Comparison of ENCODE assay signal across 9 cellular contexts in genomic region chr1:149846042-149846441, GRCh38. TPM values are rescaled to one million over a fixed set of nuclear protein-coding genes. Genes with fewer than 3 reads are reported as not detected.
DNase-seq lines count a peak whose midpoint lies in the region; TF ChIP-seq lines count a peak whose summit lies in the region.
"Had no signal": no experiment of that assay in that cellular context is flagged by ENCODE, and none has a peak within 500 bp of the region (broad histone marks: within the 10 kb centered on the region; RNA-seq: fewer than 3 reads in every experiment).

No MANE protein-coding gene starts in this region.

- peak; percentile 23 for DNase-seq in stimulated activated CD4-positive, alpha-beta T cell treated with anti-CD3 and anti-CD28 coated beads, Interleukin-1b, Interleukin-23, amount 100 ng/mL, for 48 hours
- no peak for DNase-seq in stimulated activated CD4-positive, alpha-beta T cell treated with anti-CD3 and anti-CD28 coated beads, Interleukin-4, amount 100 ng/mL, for 1 hour
- peak; percentile 0 for DNase-seq in SW480 (ENCODE audit: low spot score)
- DNase-seq in coronary artery (ENCODE audit: low spot score): no peak
- DNase-seq in KBM-7: no peak
- DNase-seq in NCI-H1092 (lab: John Stamatoyannopoulos, UW): no peak
- DNase-seq: T1000 had no signal

- TF ChIP-seq CTCF in coronary artery (IDR thresholded peaks at IDR 0.05): no peak

- no peak overlapping the region for H3K27ac ChIP-seq in thymus (ENCODE audit: low read depth)
- H3K27ac ChIP-seq in coronary artery: no peak overlapping the region

- in situ Hi-C loops in KBM-7 (cut with MboI; ENCODE audit: low pct_unique_long_range_greater_than_20kb, low sequenced_read_pairs): no loop called here

- H3K27me3 ChIP-seq in thymus (ENCODE audit: control insufficient read depth, insufficient read depth): no peaks in the 10 kb centered on the region

- H3K36me3 ChIP-seq in thymus (ENCODE audit: control insufficient read depth, insufficient read depth): no peaks in the 10 kb centered on the region

- peak overlapping the region; percentile 13 for H3K4me3 ChIP-seq in iPS-11a (ENCODE audit: low read depth, low read length)
- peak overlapping the region; percentile 4 for H3K4me3 ChIP-seq in thymus (ENCODE audit: low read length)
- no peak overlapping the region for H3K4me3 ChIP-seq in coronary artery

- peaks cover 20% of the 10 kb centered on the region for H3K4me1 ChIP-seq in thymus (ENCODE audit: control insufficient read depth, insufficient read depth, low read length)

- H3K9me3 ChIP-seq in thymus (ENCODE audit: control insufficient read depth): no peaks in the 10 kb centered on the region

- 94% methylated on average over 3 of the region's 3 CpGs for WGBS in thymus

RNA-seq across cellular contexts. Expression of gene BOLA1, which starts 53.3 kb away (rescaled TPM):
- polyA plus RNA-seq in thymus: 44.7 TPM

Comparison
In these comparisons a context has a peak if more than half of its experiments do, and no peak if none do; other contexts are left out.
1. DNase-seq: peak in stimulated activated CD4-positive, alpha-beta T cell treated with anti-CD3 and anti-CD28 coated beads, Interleukin-1b, Interleukin-23, amount 100 ng/mL, for 48 hours (single experiment) and SW480 (single experiment); none in stimulated activated CD4-positive, alpha-beta T cell treated with anti-CD3 and anti-CD28 coated beads, Interleukin-4, amount 100 ng/mL, for 1 hour (single experiment), coronary artery (single experiment), KBM-7 (single experiment) and NCI-H1092 (single experiment).